In genomic region chr2:242020196-242021004, GRCh38 we compare ENCODE assay signal across 10 cellular contexts.
DNase-seq lines count a peak whose midpoint lies in the region; ATAC-seq and TF ChIP-seq lines count a peak whose summit lies in the region.
"Had no signal": no experiment of that assay in that cellular context is flagged by ENCODE, and none has a peak within 500 bp of the region (broad histone marks: within the 10 kb centered on the region; RNA-seq: fewer than 3 reads in every experiment).

No MANE protein-coding gene starts in this region.

- intact Hi-C loops in ovary (cut with DNase I): no loop called here

- no peaks in the 10 kb centered on the region for H3K27me3 ChIP-seq in ovary
- H3K27me3 ChIP-seq: ascending aorta had no signal

- H3K27me3 Mint-ChIP-seq in endothelial cell (ENCODE audit: unreplicated experiment): peaks cover 12% of the 10 kb centered on the region

- H3K27ac ChIP-seq in ovary: no peak overlapping the region
- H3K27ac ChIP-seq: ascending aorta had no signal

- no peaks in the 10 kb centered on the region for H3K9me3 ChIP-seq in ovary
- H3K9me3 ChIP-seq: ascending aorta had no signal

- TF ChIP-seq POLR2A in ovary (IDR thresholded peaks at IDR 0.05): no peak

- peaks cover 10% of the 10 kb centered on the region for H3K36me3 Mint-ChIP-seq in endothelial cell (ENCODE audit: low read depth, unreplicated experiment)

- 22 to 44% (median 32%) methylated on average over 26 of the region's 26 CpGs for WGBS in ovary, 3 donors

- no peak for TF ChIP-seq EP300 in ovary (IDR thresholded peaks at IDR 0.05)

- peaks cover 3% of the 10 kb centered on the region for H3K4me1 ChIP-seq in ovary (ENCODE audit: insufficient read depth)
- H3K4me1 ChIP-seq: ascending aorta had no signal

- H3K4me3 ChIP-seq in ovary: no peak overlapping the region
- H3K4me3 ChIP-seq: ascending aorta had no signal

- DNase-seq in EH (ENCODE audit: low read depth): peak; percentile 16
- peak; percentile 67 for DNase-seq in NCI-H146 (lab: John Stamatoyannopoulos, UW)
- no peak for DNase-seq in endothelial cell (ENCODE audit: low spot score)
- DNase-seq in ovary: peak; percentile 60 to 78 (median 71)
- DNase-seq in stimulated activated CD4-positive, alpha-beta T cell treated with anti-CD3 and anti-CD28 coated beads, Interleukin-15, amount 100 ng/mL, for 24 hours: no peak
- no peak for DNase-seq in kidney glomerular epithelial cell (lab: John Stamatoyannopoulos, UW)
- no peak for DNase-seq in NCI-H510A treated with DMSO at 0.1 percent for 48 hours (lab: John Stamatoyannopoulos, UW)
- DNase-seq: activated CD4-positive, alpha-beta T cell treated with anti-CD3 and anti-CD28 coated beads for 48 hours had no signal

- H3K4me3 Mint-ChIP-seq in endothelial cell (ENCODE audit: unreplicated experiment): peak overlapping the region; percentile 48

- H3K27ac Mint-ChIP-seq in endothelial cell (ENCODE audit: unreplicated experiment): no peak overlapping the region

- TF ChIP-seq CTCF in endothelial cell (IDR thresholded peaks at IDR 0.05; ENCODE audit: unreplicated experiment) (no peak), ovary (IDR thresholded peaks at IDR 0.05) (no peak)

- no peaks in the 10 kb centered on the region for H3K4me1 Mint-ChIP-seq in endothelial cell (ENCODE audit: unreplicated experiment)

- H3K36me3 ChIP-seq in ovary: no peaks in the 10 kb centered on the region
- H3K36me3 ChIP-seq: ascending aorta had no signal

- H3K9me3 Mint-ChIP-seq in endothelial cell (ENCODE audit: unreplicated experiment): no peaks in the 10 kb centered on the region

- no peak for ATAC-seq in GM18858 (IDR thresholded peaks at IDR 0.05; ENCODE audit: unreplicated experiment)

Comparison
In these comparisons a context has a peak if more than half of its experiments do, and no peak if none do; other contexts are left out.
1. DNase-seq: peak in EH (single experiment), NCI-H146 (single experiment) and ovary (5 of 5); none in endothelial cell (single experiment), stimulated activated CD4-positive, alpha-beta T cell treated with anti-CD3 and anti-CD28 coated beads, Interleukin-15, amount 100 ng/mL, for 24 hours (single experiment), kidney glomerular epithelial cell (single experiment) and NCI-H510A treated with DMSO at 0.1 percent for 48 hours (single experiment).